ENCODE assay signal across 1 cellular context in genomic region chr2:232326274-232326895, GRCh38.
A peak's percentile ranks its signal among the peaks of the same experiment; 100 is the strongest.
TF ChIP-seq lines count a peak whose summit lies in the region.

No MANE protein-coding gene starts in this region.

TF ChIP-seq in HepG2, 621 proteins besides CTCF, POLR2A, EP300 and RAD21:
- TF ChIP-seq ZNF687 (CRISPR knock-in tag; IDR thresholded peaks at IDR 0.05), result 0 out of 2 replicates have a peak, but pooled peaks have one; percentile 15
